In the genomic region with DNA sequence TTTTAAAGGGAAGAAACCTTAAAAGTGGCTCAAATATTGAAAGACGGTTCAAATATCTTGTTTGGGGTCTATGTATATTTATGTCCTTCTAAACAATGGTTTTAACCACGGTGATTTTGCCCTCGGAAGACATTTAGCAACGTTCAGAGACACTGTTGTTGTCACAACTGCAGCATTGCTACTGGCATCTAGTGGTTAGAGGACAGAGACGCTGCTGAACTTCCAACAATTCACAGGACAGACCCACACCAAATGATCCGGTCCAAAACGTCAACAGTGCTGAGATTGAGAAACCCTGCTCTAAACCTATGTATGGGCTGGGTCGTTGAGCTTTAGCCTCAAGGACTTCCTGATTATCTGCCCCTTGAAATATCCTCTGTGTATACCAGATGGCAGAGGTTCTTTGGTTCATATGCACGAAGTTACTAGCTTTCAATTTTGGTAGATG, we compare ENCODE assay signal across 8 cellular contexts. TPM values are rescaled to one million over a fixed set of nuclear protein-coding genes. Genes with fewer than 3 reads are reported as not detected.
DNase-seq lines count a peak whose midpoint lies in the region; TF ChIP-seq lines count a peak whose summit lies in the region.

No MANE protein-coding gene starts in this region.

- intact Hi-C loops in spleen (cut with DNase I; ENCODE audit: low total_unique reads) (no loop called here), lower leg skin (cut with DNase I; ENCODE audit: low total_unique reads) (no loop called here)

- H3K36me3 ChIP-seq in iPS-20b (ENCODE audit: insufficient read depth, low read depth, low read length) (peaks cover 37% of the 10 kb centered on the region), spleen (peaks cover 0 to 37% (median 28%) of the 10 kb centered on the region in 6 donors)

- H3K4me3 ChIP-seq in iPS-20b (ENCODE audit: low read length) (peak overlapping the region; percentile 42; the same call in 1 of the 2 replicates), spleen (peak overlapping the region; percentile 2 to 96 (median 84)), lower leg skin (ENCODE audit: low read depth, poor library complexity, severe bottlenecking) (no peak overlapping the region)

- H3K9ac ChIP-seq in iPS-20b (ENCODE audit: low read depth, low read length): no peak overlapping the region

- TF ChIP-seq CTCF in GM10248 (IDR thresholded peaks at IDR 0.05; ENCODE audit: control extremely low read depth, extremely low read depth, low read depth, missing control alignments) (peak; percentile 63), spleen (IDR thresholded peaks at IDR 0.05 in 8 of 11, conservative IDR thresholded peaks at IDR 0.05 in 3 of 11) (peak in 6 of 11 experiments; percentile 22 to 37 (median 29)), lower leg skin (IDR thresholded peaks at IDR 0.05) (no peak)

- H3K27me3 ChIP-seq in iPS-20b (ENCODE audit: insufficient read depth, low read length) (no peaks in the 10 kb centered on the region), spleen (replicated peaks in 1 of 7) (no peaks in the 10 kb centered on the region)

- POLR2A ChIA-PET in GM10248 (lab: Yijun Ruan, JAX): interaction anchor here (0.6 to 0.9 kb wide), 2 partner anchors 15 to 53 kb away, joined by 6 to 8 read pairs; a partner anchor contains a TSS

- CTCF ChIA-PET in GM10248 (lab: Yijun Ruan, JAX): interaction anchor here (0.9 to 7.5 kb wide), 7 partner anchors 9 to 342 kb away, joined by 3 to 45 read pairs (median 11); no protein-coding TSS in a partner anchor

- DNase-seq in Ammon's horn (ENCODE audit: low spot score) (peak; percentile 84), GM10248 (ENCODE audit: extremely low spot score) (peak; percentile 44), NCI-H526 treated with DMSO at 0.1 percent for 48 hours (lab: John Stamatoyannopoulos, UW) (peak; percentile 9), astrocyte of the hippocampus (ENCODE audit: low read depth, low spot score) (peak; percentile 39), spleen (no peak), iPS-NIHi7 (ENCODE audit: extremely low spot score) (no peak), lower leg skin (ENCODE audit: low spot score in 2 of 2) (no peak)

- H3K4me1 ChIP-seq in iPS-20b (ENCODE audit: insufficient read depth, low read length) (peaks cover 7% of the 10 kb centered on the region; the same call in 1 of the 2 replicates), spleen (peaks cover 15 to 58% (median 40%) of the 10 kb centered on the region in 6 donors)

- H3K9me3 ChIP-seq in iPS-20b (ENCODE audit: insufficient read depth, low read depth, low read length): no peaks in the 10 kb centered on the region
- H3K9me3 ChIP-seq in spleen: no peaks in the 10 kb centered on the region

- WGBS in spleen, 5 donors: 5 to 9% (median 7%) methylated on average over 9 of the region's 9 CpGs
- WGBS in lower leg skin, 2 donors: 1 to 6% methylated on average over 9 of the region's 9 CpGs

- no peak overlapping the region for H3K27ac ChIP-seq in iPS-20b (ENCODE audit: low read length)
- H3K27ac ChIP-seq in spleen: peak overlapping the region; percentile 79 to 96 (median 91)

- TF ChIP-seq POLR2A in spleen (IDR thresholded peaks at IDR 0.05): no peak
- TF ChIP-seq POLR2A in lower leg skin (IDR thresholded peaks at IDR 0.05): no peak

RNA-seq across cellular contexts. Expression of a gene that starts 1.7 kb away (rescaled TPM):
- 10 to 100 TPM; 35.5 to 76.8 (median 60.2) TPM for total RNA-seq in spleen
- polyA plus RNA-seq in spleen: 10 to 100 TPM in 2 of 3 donors, 1 to 10 TPM in 1; 7.4 to 21.1 (median 10.5) TPM
- total RNA-seq in lower leg skin: 10 to 100 TPM in 2 of 4 donors, 1 to 10 TPM in 2; 5.7 to 15.3 (median 11.5) TPM

RNA-seq across cellular contexts. Expression of a gene that starts 15.2 kb away (rescaled TPM):
- under 1 TPM in 2 of 7 donors, not detected in 5; 0.32 to 0.43 TPM for total RNA-seq in spleen
- under 1 TPM; 0.03 to 0.16 (median 0.04) TPM for polyA plus RNA-seq in spleen
- not detected for total RNA-seq in lower leg skin

RNA-seq across cellular contexts. Expression of a gene that starts 49.7 kb away (rescaled TPM):
- total RNA-seq in spleen (10 to 100 TPM; 16.9 to 39.1 (median 27.3) TPM), lower leg skin (1 to 10 TPM in 3 of 4 donors, under 1 TPM in 1; 0.86 to 6.9 (median 1.3) TPM)
- polyA plus RNA-seq in spleen: 10 to 100 TPM in 1 of 3 donors, 1 to 10 TPM in 2; 6.4 to 16.7 (median 8.2) TPM

Comparison
In these comparisons a context has a peak if more than half of its experiments do, and no peak if none do; other contexts are left out.
1. DNase-seq: peak in Ammon's horn (single experiment), GM10248 (single experiment), NCI-H526 treated with DMSO at 0.1 percent for 48 hours (single experiment) and astrocyte of the hippocampus (single experiment); none in spleen (single experiment), iPS-NIHi7 (single experiment) and lower leg skin (0 of 2).
2. CTCF ChIP-seq: peak in GM10248 (single experiment) and spleen (6 of 11); none in lower leg skin (0 of 3).